8 cellular contexts compared by ENCODE assay signal in the genomic region with DNA sequence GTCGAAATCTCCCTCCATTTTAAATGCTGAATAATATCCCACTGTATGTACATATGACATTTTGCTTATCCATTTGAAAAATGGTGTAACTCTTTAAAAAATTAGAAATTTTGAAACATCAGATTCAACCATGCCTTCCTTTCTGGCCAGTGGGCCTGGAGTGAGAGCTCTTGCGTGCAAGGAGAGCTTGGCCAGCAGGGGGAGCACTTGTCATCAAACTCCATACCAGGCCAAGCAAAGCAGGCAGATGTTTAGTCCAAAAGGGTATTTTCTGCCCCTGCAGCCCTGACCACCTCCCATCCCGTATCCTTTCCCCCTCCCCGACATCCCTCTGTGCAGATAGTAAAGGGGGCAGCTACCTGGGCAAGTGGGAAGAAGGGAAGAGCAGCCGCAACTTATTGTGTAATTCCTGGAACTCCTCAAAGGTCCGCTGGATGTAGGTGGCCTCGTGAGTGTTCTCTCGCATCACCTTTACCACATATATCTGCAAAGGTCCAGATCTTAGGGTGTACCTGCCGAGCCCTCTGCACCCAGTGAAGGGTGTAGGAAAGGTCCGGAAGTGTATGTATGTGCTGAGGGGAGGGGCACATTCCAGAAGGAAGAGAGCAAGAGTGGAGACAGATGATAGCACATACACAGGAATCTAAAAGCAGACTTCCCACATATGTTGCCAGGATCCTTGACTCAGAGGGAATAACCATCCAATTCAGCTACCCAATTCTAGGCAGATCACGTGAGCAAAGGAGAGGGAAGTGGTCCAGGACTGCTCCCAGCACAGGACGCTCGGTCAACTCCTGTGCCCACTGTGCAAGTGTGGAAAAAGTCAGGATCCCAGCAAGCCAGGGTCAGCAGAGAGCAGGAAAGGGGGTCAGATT. TPM values are rescaled to one million over a fixed set of nuclear protein-coding genes. Genes with fewer than 3 reads are reported as not detected.
DNase-seq lines count a peak whose midpoint lies in the region; ATAC-seq and TF ChIP-seq lines count a peak whose summit lies in the region.

No MANE protein-coding gene starts in this region.

- no peak for ATAC-seq in HG02763 (IDR thresholded peaks at IDR 0.05; ENCODE audit: unreplicated experiment)

- H3K36me3 Mint-ChIP-seq in osteocyte (ENCODE audit: unreplicated experiment), result peaks cover 34% of the 10 kb centered on the region

- peak overlapping the region; percentile 9 for H3K27ac Mint-ChIP-seq in osteocyte (ENCODE audit: unreplicated experiment)

- H3K27me3 ChIP-seq in thyroid gland, result no peaks in the 10 kb centered on the region

- H3K4me3 ChIP-seq in thyroid gland (replicated peaks in 1 of 3), result no peak overlapping the region

- H3K36me3 ChIP-seq in thyroid gland, result peaks cover 10 to 14% of the 10 kb centered on the region in 2 donors

- H3K27me3 Mint-ChIP-seq in osteocyte (ENCODE audit: unreplicated experiment), result no peaks in the 10 kb centered on the region

- peaks cover 6% of the 10 kb centered on the region for H3K4me1 Mint-ChIP-seq in osteocyte (ENCODE audit: unreplicated experiment)

- DNase-seq in DMS79 treated with DMSO at 0.1 percent for 48 hours (lab: John Stamatoyannopoulos, UW), result peak; percentile 39
- DNase-seq in SK-N-DZ (ENCODE audit: low spot score), result peak; percentile 60
- peak; percentile 44 to 73 (median 65) for DNase-seq in activated naive CD4-positive, alpha-beta T cell (lab: John Stamatoyannopoulos, UW)
- DNase-seq in foreskin melanocyte, result peak; percentile 56
- peak; percentile 91 for DNase-seq in osteocyte (ENCODE audit: extremely low spot score, unreplicated experiment)
- peak; percentile 79 to 80 for DNase-seq in thyroid gland

- WGBS in thyroid gland, 2 donors, result 62 to 67% methylated on average over 13 of the region's 13 CpGs

- H3K4me1 ChIP-seq in thyroid gland, result peaks cover 0 to 4% of the 10 kb centered on the region in 2 donors

- H3K27ac ChIP-seq in thyroid gland, result no peak overlapping the region

- H3K9me3 Mint-ChIP-seq in osteocyte (ENCODE audit: unreplicated experiment), result no peaks in the 10 kb centered on the region

- peak; percentile 98 for TF ChIP-seq CTCF in LNCAP (IDR thresholded peaks at IDR 0.05)
- TF ChIP-seq CTCF in osteocyte (IDR thresholded peaks at IDR 0.05), result peak; percentile 95
- TF ChIP-seq CTCF in thyroid gland (IDR thresholded peaks at IDR 0.05), result peak; percentile 63 to 94 (median 78)

- no peaks in the 10 kb centered on the region for H3K9me3 ChIP-seq in thyroid gland

- H3K4me3 Mint-ChIP-seq in osteocyte (ENCODE audit: unreplicated experiment), result no peak overlapping the region

- intact Hi-C loops in thyroid gland (cut with DNase I), result no loop called here

- no peak for TF ChIP-seq POLR2A in thyroid gland (IDR thresholded peaks at IDR 0.05)

RNA-seq across cellular contexts. Expression of gene PPP1R15B, which starts 19.9 kb away (rescaled TPM):
- polyA plus RNA-seq in SK-N-DZ (2014; cell fraction: cytosol; rRNA removed), result 38.7 and 40.1 TPM in 2 replicates
- 12.8 and 17.6 TPM in 2 replicates for polyA plus RNA-seq in SK-N-DZ (2014; cell fraction: nucleus; rRNA removed)
- 46.1 and 47.4 TPM in 2 replicates for total RNA-seq in osteocyte
- 10 to 100 TPM; 63.0 to 89.8 (median 66.2) TPM for total RNA-seq in thyroid gland

Comparison
In these comparisons a context has a peak if more than half of its experiments do, and no peak if none do; other contexts are left out.
1. DNase-seq: peak in every context shown above with its lines; median percentile 91 in osteocyte; 80 in thyroid gland; 65 in activated naive CD4-positive, alpha-beta T cell; 60 in SK-N-DZ; 56 in foreskin melanocyte; 39 in DMS79 treated with DMSO at 0.1 percent for 48 hours.